In genomic region chr20:44211177-44212039, GRCh38 we compare ENCODE assay signal across 9 cellular contexts. TPM values are rescaled to one million over a fixed set of nuclear protein-coding genes. Genes with fewer than 3 reads are reported as not detected.
A peak's percentile ranks its signal among the peaks of the same experiment; 100 is the strongest.
DNase-seq lines count a peak whose midpoint lies in the region; ATAC-seq and TF ChIP-seq lines count a peak whose summit lies in the region.
"Had no signal": no experiment of that assay in that cellular context is flagged by ENCODE, and none has a peak within 500 bp of the region (broad histone marks: within the 10 kb centered on the region; RNA-seq: fewer than 3 reads in every experiment).

No MANE protein-coding gene starts in this region.

- peak overlapping the region; percentile 96 for H3K27ac Mint-ChIP-seq in activated naive CD8-positive, alpha-beta T cell treated with anti-CD3 and anti-CD28 coated beads, Interleukin-2, amount 10 ng/mL, durations not matched to agents 7 days and 5 days

- H3K4me1 Mint-ChIP-seq in activated naive CD8-positive, alpha-beta T cell treated with anti-CD3 and anti-CD28 coated beads, Interleukin-2, amount 10 ng/mL, durations not matched to agents 7 days and 5 days = peaks cover 42% of the 10 kb centered on the region

- POLR2A ChIA-PET in activated naive CD8-positive, alpha-beta T cell treated with anti-CD3 and anti-CD28 coated beads, Interleukin-2, amount 10 ng/mL, durations not matched to agents 7 days and 5 days (lab: Charles Lee) = interaction anchor here (0.9 to 3.1 kb wide), 3 partner anchors 16 to 754 kb away, joined by 3 to 10 read pairs (median 7); partner anchors contain the start of gene FITM2

- peak overlapping the region; percentile 90 for H3K27ac ChIP-seq in KMS-11

- H3K36me3 Mint-ChIP-seq in activated naive CD8-positive, alpha-beta T cell treated with anti-CD3 and anti-CD28 coated beads, Interleukin-2, amount 10 ng/mL, durations not matched to agents 7 days and 5 days = peaks cover 3% of the 10 kb centered on the region

- peak overlapping the region; percentile 59 for H3K9ac ChIP-seq in KMS-11
- H3K9ac ChIP-seq in iPS-15b (ENCODE audit: low read depth, low read length) = peak overlapping the region; percentile 84
- H3K9ac ChIP-seq in skeletal muscle satellite cell (ENCODE audit: low read depth, low read length) = peak overlapping the region; percentile 85

- DNase-seq in activated CD4-positive, alpha-beta T cell treated with anti-CD3 and anti-CD28 coated beads for 48 hours = peak; percentile 38
- DNase-seq in activated CD4-positive, alpha-beta T cell treated with anti-CD3 and anti-CD28 coated beads, Interleukin-2, amount 50 U/mL, for 4 hours = no peak
- no peak for DNase-seq in activated naive CD8-positive, alpha-beta T cell treated with anti-CD3 and anti-CD28 coated beads, Interleukin-2, amount 10 ng/mL, durations not matched to agents 7 days and 5 days

- TF ChIP-seq CTCF in KMS-11 (conservative IDR thresholded peaks at IDR 0.05; ENCODE audit: low read depth, low read length) = no peak

- H3K27me3 Mint-ChIP-seq in activated naive CD8-positive, alpha-beta T cell treated with anti-CD3 and anti-CD28 coated beads, Interleukin-2, amount 10 ng/mL, durations not matched to agents 7 days and 5 days = no peaks in the 10 kb centered on the region

- H3K4me1 ChIP-seq in KMS-11 (ENCODE audit: low read depth, poor library complexity, severe bottlenecking) = peaks cover 46% of the 10 kb centered on the region
- peaks cover 11% of the 10 kb centered on the region for H3K4me1 ChIP-seq in iPS-15b (ENCODE audit: control insufficient read depth, insufficient read depth, low read length)
- H3K4me1 ChIP-seq in skeletal muscle satellite cell (ENCODE audit: control insufficient read depth, insufficient read depth, low read length) = peaks cover 32% of the 10 kb centered on the region

- H3K4me2 ChIP-seq in KMS-11 = peak overlapping the region; percentile 83
- H3K4me2 ChIP-seq in skeletal muscle satellite cell (ENCODE audit: low read length) = peak overlapping the region; percentile 89

- peak overlapping the region; percentile 37 for H3K4me3 ChIP-seq in KMS-11 (IDR thresholded peaks at IDR 0.05; ENCODE audit: insufficient read depth, low read depth, low read length)
- H3K4me3 ChIP-seq in iPS-15b (ENCODE audit: low read depth, low read length) = peak overlapping the region; percentile 80
- peak overlapping the region; percentile 88 for H3K4me3 ChIP-seq in skeletal muscle satellite cell (ENCODE audit: low read length)

- peaks cover 37% of the 10 kb centered on the region for H3K79me2 ChIP-seq in KMS-11 (ENCODE audit: insufficient read depth, low read depth)

- H3K36me3 ChIP-seq in KMS-11 (ENCODE audit: insufficient read depth) = no peaks in the 10 kb centered on the region
- no peaks in the 10 kb centered on the region for H3K36me3 ChIP-seq in iPS-15b (ENCODE audit: control insufficient read depth, insufficient read depth, low read length)
- peaks cover under 1% of the 10 kb centered on the region for H3K36me3 ChIP-seq in skeletal muscle satellite cell (ENCODE audit: insufficient read depth, low read length)

- no peak for ATAC-seq in activated naive CD8-positive, alpha-beta T cell treated with anti-CD3 and anti-CD28 coated beads, Interleukin-2, amount 10 ng/mL, durations not matched to agents 7 days and 5 days (ENCODE audit: low read depth)
- ATAC-seq in GM19324 (IDR thresholded peaks at IDR 0.05; ENCODE audit: low FRiP score, unreplicated experiment) (no peak), HG03025 (IDR thresholded peaks at IDR 0.05; ENCODE audit: low FRiP score, unreplicated experiment) (no peak)

- H4K20me1 ChIP-seq in KMS-11 (ENCODE audit: insufficient read depth) = 0 out of 2 replicates have a peak, but pooled peaks cover 4% of the 10 kb centered on the region

- peak overlapping the region; percentile 71 for H2AFZ ChIP-seq in KMS-11 (ENCODE audit: low read depth)

- H3K9me3 Mint-ChIP-seq in activated naive CD8-positive, alpha-beta T cell treated with anti-CD3 and anti-CD28 coated beads, Interleukin-2, amount 10 ng/mL, durations not matched to agents 7 days and 5 days = no peaks in the 10 kb centered on the region

- H3K27me3 ChIP-seq in KMS-11 (ENCODE audit: insufficient read depth, low read depth) = no peaks in the 10 kb centered on the region
- H3K27me3 ChIP-seq in iPS-15b (ENCODE audit: control insufficient read depth, insufficient read depth, low read length) = no peaks in the 10 kb centered on the region
- H3K27me3 ChIP-seq in skeletal muscle satellite cell (ENCODE audit: control insufficient read depth, insufficient read depth, low read length) = no peaks in the 10 kb centered on the region

- H3K9me3 ChIP-seq in iPS-15b (ENCODE audit: control insufficient read depth, insufficient read depth, low read length) (no peaks in the 10 kb centered on the region), skeletal muscle satellite cell (replicated peaks; ENCODE audit: low read length) (no peaks in the 10 kb centered on the region)

- peak overlapping the region; percentile 96 for H3K4me3 Mint-ChIP-seq in activated naive CD8-positive, alpha-beta T cell treated with anti-CD3 and anti-CD28 coated beads, Interleukin-2, amount 10 ng/mL, durations not matched to agents 7 days and 5 days

RNA-seq across cellular contexts. Expression of gene OSER1, which starts 0.8 kb away (rescaled TPM):
- 10 to 100 TPM; 29.8 to 30.5 TPM for total RNA-seq in activated naive CD8-positive, alpha-beta T cell treated with anti-CD3 and anti-CD28 coated beads, Interleukin-2, amount 10 ng/mL, durations not matched to agents 7 days and 5 days
- 34.7 and 35.2 TPM in 2 replicates for total RNA-seq in skeletal muscle satellite cell (2012; rRNA removed)

RNA-seq across cellular contexts. Expression of gene JPH2, which starts 24.4 kb away (rescaled TPM):
- under 1 TPM; 0.36 to 0.37 TPM for total RNA-seq in activated naive CD8-positive, alpha-beta T cell treated with anti-CD3 and anti-CD28 coated beads, Interleukin-2, amount 10 ng/mL, durations not matched to agents 7 days and 5 days
- under 0.01 and 5.9 TPM in 2 replicates for total RNA-seq in skeletal muscle satellite cell (2012; rRNA removed)
- total RNA-seq: pulmonary artery endothelial cell had no signal

RNA-seq across cellular contexts. Expression of gene GDAP1L1, which starts 35.7 kb away (rescaled TPM):
- total RNA-seq in activated naive CD8-positive, alpha-beta T cell treated with anti-CD3 and anti-CD28 coated beads, Interleukin-2, amount 10 ng/mL, durations not matched to agents 7 days and 5 days = not detected
- total RNA-seq in skeletal muscle satellite cell (2012; rRNA removed) = not detected in 2 replicates
- total RNA-seq: pulmonary artery endothelial cell had no signal

Comparison
In these comparisons a context has a peak if more than half of its experiments do, and no peak if none do; other contexts are left out.
1. H3K4me3 ChIP-seq: peak in every context shown above with its lines; median percentile 88 in skeletal muscle satellite cell; 80 in iPS-15b; 37 in KMS-11.